8 cellular contexts compared by ENCODE assay signal in the genomic region with DNA sequence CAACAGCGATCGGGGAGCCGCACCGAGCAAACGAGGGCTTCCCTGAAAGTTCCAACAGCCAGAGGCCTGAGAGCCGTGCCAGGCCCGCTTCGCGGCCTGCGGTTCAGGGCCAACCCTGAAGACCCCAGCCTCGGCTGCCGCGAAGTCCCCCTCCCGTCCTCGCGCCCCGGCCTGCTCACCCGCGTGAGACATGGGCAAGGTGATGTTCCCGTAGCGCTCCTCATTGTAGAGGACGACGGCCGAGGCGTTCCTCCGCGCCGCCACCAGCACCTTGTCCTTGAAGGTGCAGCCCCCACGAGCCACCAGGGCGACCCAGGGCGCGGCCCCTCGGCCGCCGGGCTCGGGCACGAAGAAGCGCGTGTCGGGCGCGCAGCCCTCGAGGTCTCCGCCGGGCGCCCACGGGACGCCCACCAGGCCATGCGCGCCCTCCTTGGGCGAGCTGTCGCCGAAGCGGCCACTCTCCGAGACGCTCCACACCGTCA. TPM values are rescaled to one million over a fixed set of nuclear protein-coding genes. Genes with fewer than 3 reads are reported as not detected.
DNase-seq lines count a peak whose midpoint lies in the region; ATAC-seq, FAIRE-seq and TF ChIP-seq lines count a peak whose summit lies in the region.
"Had no signal": no experiment of that assay in that cellular context is flagged by ENCODE, and none has a peak within 500 bp of the region (broad histone marks: within the 10 kb centered on the region; RNA-seq: fewer than 3 reads in every experiment).

No MANE protein-coding gene starts in this region.

- CTCF ChIA-PET in HepG2 (lab: Yijun Ruan, JAX; ENCODE audit: low intra/inter-chr PET ratio, low total read pairs): no interaction called here

- H3K36me3 ChIP-seq in SJCRH30 (no peaks in the 10 kb centered on the region), HepG2 (replicated peaks in 1 of 2; ENCODE audit: control insufficient read depth in 1 of 2, insufficient read depth in 2 of 2, low read length in 2 of 2) (peaks cover 0 to 11% of the 10 kb centered on the region in 2 experiments; a peak in 1 of 5 replicates), subcutaneous abdominal adipose tissue (ENCODE audit: control insufficient read depth in 5 of 5, insufficient read depth in 5 of 5, low read length in 5 of 5) (no peaks in the 10 kb centered on the region)

- H3K9me3 ChIP-seq in SJCRH30 (replicated peaks) (no peaks in the 10 kb centered on the region), HepG2 (ENCODE audit: low read length) (no peaks in the 10 kb centered on the region), subcutaneous abdominal adipose tissue (ENCODE audit: control insufficient read depth in 5 of 5, low read length in 5 of 5) (no peaks in the 10 kb centered on the region)

- peak overlapping the region; percentile 82 for H3K4me2 ChIP-seq in HepG2 (ENCODE audit: low read depth, low read length)

- H3K4me3 ChIP-seq in SJCRH30 (peak overlapping the region; percentile 82), cardiac fibroblast (replicated peaks in 1 of 2; ENCODE audit: low read depth in 2 of 2, low read length in 2 of 2) (peak overlapping the region; percentile 79), HepG2 (replicated peaks in 1 of 3; ENCODE audit: insufficient read depth in 1 of 3, low read depth in 2 of 3, low read length in 3 of 3) (peak overlapping the region; percentile 76 to 95 (median 93)), subcutaneous abdominal adipose tissue (ENCODE audit: low read depth in 1 of 5, low read length in 5 of 5) (peak overlapping the region; percentile 76 to 94 (median 89))

- POLR2A ChIA-PET in HepG2 (lab: Yijun Ruan, JAX): interaction anchor here (0.9 to 4.0 kb wide), 18 partner anchors 8 to 485 kb away, joined by 3 to 37 read pairs (median 5); a partner anchor contains a TSS

- no peak for FAIRE-seq in HepG2 (lab: Jason Lieb, UNC)
- FAIRE-seq: colon had no signal

- BruUV-seq in HepG2 (replicated peaks; lab: Mats Ljungman, UMichigan): no TSS peak

- peak; percentile 5 for ATAC-seq in GM18868 (IDR thresholded peaks at IDR 0.05; ENCODE audit: unreplicated experiment)
- ATAC-seq in HG02884 (IDR thresholded peaks at IDR 0.05; ENCODE audit: unreplicated experiment): peak; percentile 14
- ATAC-seq in HepG2: peak; percentile 15

- TF ChIP-seq RAD21 in HepG2 (CRISPR knock-in tag; IDR thresholded peaks at IDR 0.05): no peak

- peak overlapping the region; percentile 98 for H3K9ac ChIP-seq in HepG2 (ENCODE audit: insufficient read depth, low read depth, low read length)
- H3K9ac ChIP-seq in subcutaneous abdominal adipose tissue (ENCODE audit: low read length in 5 of 5): peak overlapping the region; percentile 61 to 95 (median 93)

- under 1% methylated on average over 20 of the region's 57 CpGs for WGBS in HepG2 (ENCODE audit: low lambda C conversion rate)

- no peak for TF ChIP-seq CTCF in cardiac fibroblast (IDR thresholded peaks at IDR 0.05; ENCODE audit: low read depth, low read length)
- TF ChIP-seq CTCF in HepG2 (CRISPR knock-in tag; IDR thresholded peaks at IDR 0.05): no peak

- TF ChIP-seq EP300 in HepG2 (IDR thresholded peaks at IDR 0.05; ENCODE audit: low read depth in 2 of 2, low read length in 2 of 2) (no peak), HepG2 (CRISPR knock-in tag; IDR thresholded peaks at IDR 0.05; ENCODE audit: borderline replicate concordance) (no peak)

- H3K27ac ChIP-seq in SJCRH30 (peak overlapping the region; percentile 70), HepG2 (ENCODE audit: extremely low read length, insufficient read depth, low read length) (peak overlapping the region; percentile 85), subcutaneous abdominal adipose tissue (ENCODE audit: low read depth, low read length) (peak overlapping the region; percentile 91)

- H2AFZ ChIP-seq in HepG2 (ENCODE audit: low read length): no peak overlapping the region

- intact Hi-C loops in HepG2 (cut with micrococcal nuclease; ENCODE audit: unreplicated experiment): loop anchor here (1.0 to 5.0 kb wide), 3 partner anchors 11 to 34 kb away; no protein-coding TSS in a partner anchor

- peaks cover 38% of the 10 kb centered on the region for H4K20me1 ChIP-seq in HepG2 (ENCODE audit: insufficient read depth, low read length)

- DNase-seq in SJCRH30 (peak in 1 of 2 experiments; percentile 16), cardiac fibroblast (ENCODE audit: low read depth in 2 of 2) (peak; percentile 16 to 29), HepG2 (ENCODE audit: low spot score) (no peak), GM19240 (ENCODE audit: insufficient read length, low spot score) (no peak)

- in situ Hi-C loops in HepG2 (cut with HindIII; ENCODE audit: extremely low pct_ligation_motif_present, low pct_unique_long_range_greater_than_20kb): no loop called here

- TF ChIP-seq POLR2A in HepG2 (IDR thresholded peaks at IDR 0.05; ENCODE audit: insufficient read depth in 1 of 2, low read depth in 2 of 2, low read length in 2 of 2): no peak

- peaks cover 3% of the 10 kb centered on the region; the same call in 1 of the 2 replicates for H3K4me1 ChIP-seq in SJCRH30
- peaks cover 71% of the 10 kb centered on the region for H3K4me1 ChIP-seq in HepG2 (ENCODE audit: insufficient read depth, low read length)
- H3K4me1 ChIP-seq in subcutaneous abdominal adipose tissue (ENCODE audit: control insufficient read depth in 5 of 5, insufficient read depth in 5 of 5, low read length in 5 of 5): peaks cover 5 to 68% (median 48%) of the 10 kb centered on the region in 5 donors

- peaks cover 54% of the 10 kb centered on the region for H3K79me2 ChIP-seq in HepG2 (ENCODE audit: insufficient read depth, low read length)

- no peaks in the 10 kb centered on the region for H3K27me3 ChIP-seq in SJCRH30
- no peaks in the 10 kb centered on the region; a peak in 1 of 5 replicates for H3K27me3 ChIP-seq in HepG2 (ENCODE audit: control insufficient read depth in 1 of 2, insufficient read depth in 2 of 2, low read length in 2 of 2)
- H3K27me3 ChIP-seq in subcutaneous abdominal adipose tissue (ENCODE audit: control insufficient read depth in 5 of 5, insufficient read depth in 4 of 5, low read length in 5 of 5): no peaks in the 10 kb centered on the region

TF ChIP-seq in HepG2, 621 proteins besides CTCF, POLR2A, EP300 and RAD21 (continues in another document):
- TF ChIP-seq HES4 (CRISPR knock-in tag; IDR thresholded peaks at IDR 0.05; ENCODE audit: borderline replicate concordance): 0 out of 2 replicates have a peak, but pooled peaks have one; percentile 50
- 0 out of 2 replicates have a peak, but pooled peaks have one; percentile 19 for TF ChIP-seq ZBTB20 (CRISPR knock-in tag; IDR thresholded peaks at IDR 0.05; ENCODE audit: borderline replicate concordance, low read depth)
- TF ChIP-seq ZSCAN25 (CRISPR knock-in tag; IDR thresholded peaks at IDR 0.05): no peak
- no peak for TF ChIP-seq TCF7 (IDR thresholded peaks at IDR 0.05; ENCODE audit: low read depth)

RNA-seq across cellular contexts. Expression of a gene that starts 0.5 kb away (rescaled TPM):
- 23.1 and 33.3 TPM in 2 replicates for total RNA-seq in SJCRH30 (2014; rRNA removed; shearing (Covaris generic))
- 45.7 and 109 TPM in 2 replicates for total RNA-seq in HepG2 (2016; rRNA removed; fragmentation: Illumina TruSeq; extraction: Trizol)
- total RNA-seq in HepG2 (2016; cell fraction: cytosol; rRNA removed; fragmentation: Illumina TruSeq; extraction: Trizol; ENCODE audit: low read depth): 31.6 and 37.7 TPM in 2 replicates
- 40.9 and 111 TPM in 2 replicates for total RNA-seq in HepG2 (2016; cell fraction: insoluble cytoplasmic fraction; rRNA removed; fragmentation: Illumina TruSeq; extraction: Trizol)
- total RNA-seq in HepG2 (2016; cell fraction: membrane; rRNA removed; fragmentation: Illumina TruSeq; extraction: Trizol): 40.3 and 50.9 TPM in 2 replicates
- total RNA-seq in HepG2 (2016; cell fraction: nucleus; rRNA removed; fragmentation: Illumina TruSeq; extraction: Trizol): 138 and 175 TPM in 2 replicates
- 87.2 and 87.6 TPM in 2 replicates for polyA plus RNA-seq in HepG2 (2011; rRNA removed)
- polyA plus RNA-seq in HepG2 (2011; cell fraction: cytosol; rRNA removed): 33.2 and 46.3 TPM in 2 replicates
- 67.6 and 82.1 TPM in 2 replicates for polyA plus RNA-seq in HepG2 (2011; cell fraction: nucleus; rRNA removed)
- polyA plus RNA-seq in HepG2 (2012): 91.6 and 103 TPM in 2 replicates
- 12.2 and 15.7 TPM in 2 replicates for polyA plus RNA-seq in HepG2 (2016; cell fraction: cytosol; fragmentation: Illumina TruSeq; extraction: Trizol; ENCODE audit: low read depth)
- polyA plus RNA-seq in HepG2 (2016; cell fraction: insoluble cytoplasmic fraction; fragmentation: Illumina TruSeq; extraction: Trizol; ENCODE audit: low read depth): 37.5 and 38.4 TPM in 2 replicates
- 22.7 and 27.3 TPM in 2 replicates for polyA plus RNA-seq in HepG2 (2016; cell fraction: membrane; fragmentation: Illumina TruSeq; extraction: Trizol; ENCODE audit: low read depth)
- 273 and 274 TPM in 2 replicates for polyA plus RNA-seq in HepG2 (2016; cell fraction: nucleus; fragmentation: Illumina TruSeq; extraction: Trizol; ENCODE audit: insufficient read depth, low read depth)
- polyA minus RNA-seq in HepG2 (2011; rRNA and poly(A)+ RNA removed; ENCODE audit: low replicate concordance): 41.3 and 47.7 TPM in 2 replicates
- 41.9 and 57.0 TPM in 2 replicates for polyA minus RNA-seq in HepG2 (2011; cell fraction: cytosol; rRNA and poly(A)+ RNA removed)
- polyA minus RNA-seq in HepG2 (2011; cell fraction: nucleus; rRNA and poly(A)+ RNA removed): 147 and 171 TPM in 2 replicates

RNA-seq across cellular contexts. Expression of a gene that starts 55.3 kb away (rescaled TPM):
- total RNA-seq in SJCRH30 (2014; rRNA removed; shearing (Covaris generic)): 70.1 and 74.3 TPM in 2 replicates
- total RNA-seq in HepG2 (2016; rRNA removed; fragmentation: Illumina TruSeq; extraction: Trizol): 100 and 114 TPM in 2 replicates
- total RNA-seq in HepG2 (2016; cell fraction: cytosol; rRNA removed; fragmentation: Illumina TruSeq; extraction: Trizol; ENCODE audit: low read depth): 34.2 and 39.4 TPM in 2 replicates
- 93.7 and 119 TPM in 2 replicates for total RNA-seq in HepG2 (2016; cell fraction: insoluble cytoplasmic fraction; rRNA removed; fragmentation: Illumina TruSeq; extraction: Trizol)
- 65.8 and 70.3 TPM in 2 replicates for total RNA-seq in HepG2 (2016; cell fraction: membrane; rRNA removed; fragmentation: Illumina TruSeq; extraction: Trizol)
- 79.5 and 91.1 TPM in 2 replicates for total RNA-seq in HepG2 (2016; cell fraction: nucleus; rRNA removed; fragmentation: Illumina TruSeq; extraction: Trizol)
- polyA plus RNA-seq in HepG2 (2011; rRNA removed): 202 and 209 TPM in 2 replicates
- polyA plus RNA-seq in HepG2 (2011; cell fraction: cytosol; rRNA removed): 91.7 and 128 TPM in 2 replicates
- 359 and 415 TPM in 2 replicates for polyA plus RNA-seq in HepG2 (2011; cell fraction: nucleus; rRNA removed)
- 100 and 126 TPM in 2 replicates for polyA plus RNA-seq in HepG2 (2012)
- 35.1 and 35.8 TPM in 2 replicates for polyA plus RNA-seq in HepG2 (2016; cell fraction: cytosol; fragmentation: Illumina TruSeq; extraction: Trizol; ENCODE audit: low read depth)
- 160 and 184 TPM in 2 replicates for polyA plus RNA-seq in HepG2 (2016; cell fraction: insoluble cytoplasmic fraction; fragmentation: Illumina TruSeq; extraction: Trizol; ENCODE audit: low read depth)
- 62.2 and 66.8 TPM in 2 replicates for polyA plus RNA-seq in HepG2 (2016; cell fraction: membrane; fragmentation: Illumina TruSeq; extraction: Trizol; ENCODE audit: low read depth)
- 277 TPM in 2 replicates for polyA plus RNA-seq in HepG2 (2016; cell fraction: nucleus; fragmentation: Illumina TruSeq; extraction: Trizol; ENCODE audit: insufficient read depth, low read depth)
- polyA minus RNA-seq in HepG2 (2011; rRNA and poly(A)+ RNA removed; ENCODE audit: low replicate concordance): 74.3 and 87.7 TPM in 2 replicates
- polyA minus RNA-seq in HepG2 (2011; cell fraction: cytosol; rRNA and poly(A)+ RNA removed): 102 and 132 TPM in 2 replicates
- 80.2 and 123 TPM in 2 replicates for polyA minus RNA-seq in HepG2 (2011; cell fraction: nucleus; rRNA and poly(A)+ RNA removed)

Comparison
In these comparisons a context has a peak if more than half of its experiments do, and no peak if none do; other contexts are left out.
1. DNase-seq: peak in cardiac fibroblast (2 of 2); none in HepG2 (single experiment) and GM19240 (single experiment).
2. Peak in every context shown above with its lines, with median percentiles within 50 percentile points of each other: ATAC-seq, H3K27ac ChIP-seq and H3K4me3 ChIP-seq.